ENCODE assay signal across 18 cellular contexts in genomic region chr6:139747154-139747553, GRCh38.
"Had no signal": no experiment of that assay in that cellular context is flagged by ENCODE, and none has a peak within 500 bp of the region (broad histone marks: within the 10 kb centered on the region; RNA-seq: fewer than 3 reads in every experiment).

No MANE protein-coding gene starts in this region.

- H3K9me3 ChIP-seq: esophagus muscularis mucosa, gastrocnemius medialis, heart right ventricle, neutrophil, sigmoid colon, stomach, thoracic aorta, transverse colon had no signal

- H3K36me3 Mint-ChIP-seq: naive thymus-derived CD4-positive, alpha-beta T cell had no signal

- H3K27ac ChIP-seq: esophagus muscularis mucosa, gastrocnemius medialis, heart right ventricle, neutrophil, sigmoid colon, skin epidermis, stomach, thoracic aorta had no signal

- H3K4me3 Mint-ChIP-seq: naive thymus-derived CD4-positive, alpha-beta T cell; nephron progenitor cell had no signal

- H3K36me3 ChIP-seq: esophagus muscularis mucosa, gastrocnemius medialis, heart right ventricle, neutrophil, sigmoid colon, stomach, thoracic aorta, transverse colon had no signal

- ATAC-seq: gastrocnemius medialis; heart right ventricle; left ventricle myocardium superior; naive thymus-derived CD4-positive, alpha-beta T cell had no signal

- H3K4me1 Mint-ChIP-seq: naive thymus-derived CD4-positive, alpha-beta T cell had no signal

- H3K27me3 ChIP-seq: esophagus muscularis mucosa, gastrocnemius medialis, heart right ventricle, neutrophil, sigmoid colon, stomach, transverse colon had no signal

- H3K4me3 ChIP-seq: esophagus muscularis mucosa, gastrocnemius medialis, heart right ventricle, sigmoid colon, skin epidermis, stomach, thoracic aorta, transverse colon had no signal

- DNase-seq: effector memory CD4-positive, alpha-beta T cell; gastrocnemius medialis; heart right ventricle; left ventricle myocardium superior; naive thymus-derived CD4-positive, alpha-beta T cell; nephron progenitor cell; posterior cingulate gyrus; sigmoid colon; stimulated activated CD4-positive, alpha-beta T cell treated with anti-CD3 and anti-CD28 coated beads, Interleukin-2, amount 100 ng/mL, for 24 hours; stimulated activated CD4-positive, alpha-beta T cell treated with anti-CD3 and anti-CD28 coated beads, Interleukin-4, amount 100 ng/mL, for 4 hours; stimulated activated naive CD4-positive, alpha-beta T cell; stomach; substantia nigra; transverse colon had no signal

- H3K9me3 Mint-ChIP-seq: naive thymus-derived CD4-positive, alpha-beta T cell; nephron progenitor cell had no signal

- H3K27ac Mint-ChIP-seq: naive thymus-derived CD4-positive, alpha-beta T cell had no signal
